2 cellular contexts compared by ENCODE assay signal in the genomic region with DNA sequence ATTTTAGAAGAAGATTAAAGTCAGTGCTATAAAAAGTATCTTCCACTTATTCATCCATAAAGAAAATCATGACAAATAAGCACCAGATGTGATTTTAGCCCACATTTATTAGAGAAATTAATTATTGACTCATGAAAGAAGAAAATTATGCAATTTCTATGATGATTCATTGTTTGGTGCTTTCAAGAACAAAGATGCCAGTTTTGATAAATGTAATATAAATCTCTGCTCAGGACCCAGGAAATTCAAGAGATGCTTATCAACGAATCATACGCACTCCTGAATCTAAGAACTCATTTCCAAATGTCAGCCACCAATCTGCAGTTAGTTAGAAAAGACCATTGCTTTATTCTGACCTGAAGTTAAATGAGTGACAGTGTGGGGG.
TF ChIP-seq lines count a peak whose summit lies in the region.

No MANE protein-coding gene starts in this region.

TF ChIP-seq in A549, 52 proteins besides CTCF, POLR2A, EP300 and RAD21 (continued from another document):
- TF ChIP-seq FOXS1 (CRISPR knock-in tag; IDR thresholded peaks at IDR 0.05) (no peak), CEBPB (IDR thresholded peaks at IDR 0.05) (peak; percentile 51 to 56; a peak in 2 of 4 replicates), NFE2L2 (conservative IDR thresholded peaks at IDR 0.05; ENCODE audit: low read length) (no peak)

TF ChIP-seq in GM12878, 131 proteins besides CTCF, POLR2A, EP300 and RAD21 (continued from another document):
- TF ChIP-seq, protein P1, sequence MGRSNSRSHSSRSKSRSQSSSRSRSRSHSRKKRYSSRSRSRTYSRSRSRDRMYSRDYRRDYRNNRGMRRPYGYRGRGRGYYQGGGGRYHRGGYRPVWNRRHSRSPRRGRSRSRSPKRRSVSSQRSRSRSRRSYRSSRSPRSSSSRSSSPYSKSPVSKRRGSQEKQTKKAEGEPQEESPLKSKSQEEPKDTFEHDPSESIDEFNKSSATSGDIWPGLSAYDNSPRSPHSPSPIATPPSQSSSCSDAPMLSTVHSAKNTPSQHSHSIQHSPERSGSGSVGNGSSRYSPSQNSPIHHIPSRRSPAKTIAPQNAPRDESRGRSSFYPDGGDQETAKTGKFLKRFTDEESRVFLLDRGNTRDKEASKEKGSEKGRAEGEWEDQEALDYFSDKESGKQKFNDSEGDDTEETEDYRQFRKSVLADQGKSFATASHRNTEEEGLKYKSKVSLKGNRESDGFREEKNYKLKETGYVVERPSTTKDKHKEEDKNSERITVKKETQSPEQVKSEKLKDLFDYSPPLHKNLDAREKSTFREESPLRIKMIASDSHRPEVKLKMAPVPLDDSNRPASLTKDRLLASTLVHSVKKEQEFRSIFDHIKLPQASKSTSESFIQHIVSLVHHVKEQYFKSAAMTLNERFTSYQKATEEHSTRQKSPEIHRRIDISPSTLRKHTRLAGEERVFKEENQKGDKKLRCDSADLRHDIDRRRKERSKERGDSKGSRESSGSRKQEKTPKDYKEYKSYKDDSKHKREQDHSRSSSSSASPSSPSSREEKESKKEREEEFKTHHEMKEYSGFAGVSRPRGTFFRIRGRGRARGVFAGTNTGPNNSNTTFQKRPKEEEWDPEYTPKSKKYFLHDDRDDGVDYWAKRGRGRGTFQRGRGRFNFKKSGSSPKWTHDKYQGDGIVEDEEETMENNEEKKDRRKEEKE (IDR thresholded peaks at IDR 0.05): no peak
- TF ChIP-seq SUZ12 (IDR thresholded peaks at IDR 0.05; ENCODE audit: unreplicated experiment) (no peak), CBX3 (IDR thresholded peaks at IDR 0.05; ENCODE audit: borderline replicate concordance, low read depth) (no peak), NFYA (IDR thresholded peaks at IDR 0.05; ENCODE audit: borderline replicate concordance, low read depth, low read length) (no peak), NR2F1 (conservative IDR thresholded peaks at IDR 0.05) (no peak), SMARCA5 (IDR thresholded peaks at IDR 0.05) (no peak), NBN (IDR thresholded peaks at IDR 0.05) (no peak), NFIC (IDR thresholded peaks at IDR 0.05; ENCODE audit: low read depth, low read length) (no peak)
- TF ChIP-seq, protein P2, sequence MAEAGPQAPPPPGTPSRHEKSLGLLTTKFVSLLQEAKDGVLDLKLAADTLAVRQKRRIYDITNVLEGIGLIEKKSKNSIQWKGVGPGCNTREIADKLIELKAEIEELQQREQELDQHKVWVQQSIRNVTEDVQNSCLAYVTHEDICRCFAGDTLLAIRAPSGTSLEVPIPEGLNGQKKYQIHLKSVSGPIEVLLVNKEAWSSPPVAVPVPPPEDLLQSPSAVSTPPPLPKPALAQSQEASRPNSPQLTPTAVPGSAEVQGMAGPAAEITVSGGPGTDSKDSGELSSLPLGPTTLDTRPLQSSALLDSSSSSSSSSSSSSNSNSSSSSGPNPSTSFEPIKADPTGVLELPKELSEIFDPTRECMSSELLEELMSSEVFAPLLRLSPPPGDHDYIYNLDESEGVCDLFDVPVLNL (IDR thresholded peaks at IDR 0.05; ENCODE audit: low read depth, low read length): no peak
